ENCODE assay signal across 1 cellular context in genomic region chr9:124449381-124450151, GRCh38.
TF ChIP-seq lines count a peak whose summit lies in the region.

No MANE protein-coding gene starts in this region.

TF ChIP-seq in H1, 55 proteins besides CTCF, POLR2A, EP300 and RAD21:
- TF ChIP-seq RNF2 (IDR thresholded peaks at IDR 0.05; ENCODE audit: borderline replicate concordance, low read depth, low read length, missing control alignments, poor library complexity, severe bottlenecking) (no peak), PHF8 (conservative IDR thresholded peaks at IDR 0.05; ENCODE audit: low read depth, low read length) (no peak), ASH2L (IDR thresholded peaks at IDR 0.05; ENCODE audit: low read length) (peak; percentile 1), SRF (IDR thresholded peaks at IDR 0.05; ENCODE audit: low read depth, low read length) (no peak)
TF ChIP-seq in H1: peak in this region for 1.
